8 cellular contexts compared by ENCODE assay signal in genomic region chr14:77033622-77034521, GRCh38. TPM values are rescaled to one million over a fixed set of nuclear protein-coding genes. Genes with fewer than 3 reads are reported as not detected.
A peak's percentile ranks its signal among the peaks of the same experiment; 100 is the strongest.
DNase-seq lines count a peak whose midpoint lies in the region; ATAC-seq and TF ChIP-seq lines count a peak whose summit lies in the region.

No MANE protein-coding gene starts in this region.

- intact Hi-C loops in activated CD4-positive, alpha-beta T cell treated with anti-CD3 and anti-CD28 coated beads, Interleukin-2, amount 10 ng/mL, durations not matched to agents 24 days and 14 days (cut with micrococcal nuclease), result loop anchor here (1.0 to 5.0 kb wide), 2 partner anchors 78 to 673 kb away; partner anchors contain the start of genes ALKBH1 and SLIRP
- intact Hi-C loops in lower lobe of right lung (cut with DNase I), result no loop called here

- H3K27ac ChIP-seq in lower lobe of right lung, result peak overlapping the region; percentile 100

- no peaks in the 10 kb centered on the region for H3K27me3 Mint-ChIP-seq in activated CD4-positive, alpha-beta T cell treated with anti-CD3 and anti-CD28 coated beads, Interleukin-2, amount 10 ng/mL, durations not matched to agents 24 days and 14 days

- H3K27ac Mint-ChIP-seq in activated CD4-positive, alpha-beta T cell treated with anti-CD3 and anti-CD28 coated beads, Interleukin-2, amount 10 ng/mL, durations not matched to agents 24 days and 14 days, result peak overlapping the region; percentile 99

- no peaks in the 10 kb centered on the region for H3K27me3 ChIP-seq in lower lobe of right lung (ENCODE audit: low read depth)

- peaks cover 3% of the 10 kb centered on the region for H3K36me3 Mint-ChIP-seq in activated CD4-positive, alpha-beta T cell treated with anti-CD3 and anti-CD28 coated beads, Interleukin-2, amount 10 ng/mL, durations not matched to agents 24 days and 14 days (ENCODE audit: low read depth)

- TF ChIP-seq CTCF in AG10803 (conservative IDR thresholded peaks at IDR 0.05; ENCODE audit: low read length), result no peak
- peak; percentile 14 for TF ChIP-seq CTCF in lower lobe of right lung (IDR thresholded peaks at IDR 0.05)

- in situ Hi-C loops in GM18951 (cut with MboI; ENCODE audit: low sequenced_read_pairs, unreplicated experiment), result no loop called here

- H3K4me1 ChIP-seq in lower lobe of right lung, result peaks cover 92% of the 10 kb centered on the region

- DNase-seq in AG10803 (ENCODE audit: low read depth) (peak; percentile 81), NCI-H226 (peak; percentile 71), dermis blood vessel endothelial cell (peak; percentile 90), lower lobe of right lung (peak; percentile 91)
- DNase-seq in activated CD4-positive, alpha-beta T cell treated with anti-CD3 and anti-CD28 coated beads, Interleukin-2, amount 10 ng/mL, durations not matched to agents 24 days and 14 days, result peak; percentile 94
- DNase-seq in stimulated activated CD4-positive, alpha-beta T cell treated with anti-CD3 and anti-CD28 coated beads, TNF-alpha, amount 100 ng/mL, for 48 hours (ENCODE audit: low read depth in 3 of 3), result peak; percentile 71 to 78 (median 73)

- H3K4me1 Mint-ChIP-seq in activated CD4-positive, alpha-beta T cell treated with anti-CD3 and anti-CD28 coated beads, Interleukin-2, amount 10 ng/mL, durations not matched to agents 24 days and 14 days, result peaks cover 73% of the 10 kb centered on the region

- H3K4me3 Mint-ChIP-seq in activated CD4-positive, alpha-beta T cell treated with anti-CD3 and anti-CD28 coated beads, Interleukin-2, amount 10 ng/mL, durations not matched to agents 24 days and 14 days, result peak overlapping the region; percentile 89

- peak overlapping the region; percentile 63 for H3K4me3 ChIP-seq in AG10803 (ENCODE audit: low read length)
- peak overlapping the region; percentile 57 for H3K4me3 ChIP-seq in lower lobe of right lung

- no peaks in the 10 kb centered on the region for H3K36me3 ChIP-seq in lower lobe of right lung

- H3K9me3 ChIP-seq in lower lobe of right lung, result no peaks in the 10 kb centered on the region

- peak; percentile 56 for ATAC-seq in HG03135 (IDR thresholded peaks at IDR 0.05; ENCODE audit: unreplicated experiment)
- ATAC-seq in lower lobe of right lung, result peak; percentile 81 to 85

- peak; percentile 86 for TF ChIP-seq POLR2A in GM18951 (IDR thresholded peaks at IDR 0.05; ENCODE audit: extremely low read depth, insufficient read depth, insufficient read length)

- no peaks in the 10 kb centered on the region for H3K9me3 Mint-ChIP-seq in activated CD4-positive, alpha-beta T cell treated with anti-CD3 and anti-CD28 coated beads, Interleukin-2, amount 10 ng/mL, durations not matched to agents 24 days and 14 days

RNA-seq across cellular contexts. Expression of gene IRF2BPL, which starts 5.4 kb away (rescaled TPM):
- 32.8 and 34.8 TPM in 2 replicates for total RNA-seq in activated CD4-positive, alpha-beta T cell treated with anti-CD3 and anti-CD28 coated beads, Interleukin-2, amount 10 ng/mL, durations not matched to agents 24 days and 14 days
- total RNA-seq in dermis blood vessel endothelial cell (11.6 and 17.9 TPM in 2 replicates), lower lobe of right lung (44.3 TPM)

Comparison
In these comparisons a context has a peak if more than half of its experiments do, and no peak if none do; other contexts are left out.
1. Peak in every context shown above with its lines: DNase-seq, ATAC-seq, H3K4me3 ChIP-seq and H3K27ac ChIP-seq.